ENCODE assay signal across 8 cellular contexts in the genomic region with DNA sequence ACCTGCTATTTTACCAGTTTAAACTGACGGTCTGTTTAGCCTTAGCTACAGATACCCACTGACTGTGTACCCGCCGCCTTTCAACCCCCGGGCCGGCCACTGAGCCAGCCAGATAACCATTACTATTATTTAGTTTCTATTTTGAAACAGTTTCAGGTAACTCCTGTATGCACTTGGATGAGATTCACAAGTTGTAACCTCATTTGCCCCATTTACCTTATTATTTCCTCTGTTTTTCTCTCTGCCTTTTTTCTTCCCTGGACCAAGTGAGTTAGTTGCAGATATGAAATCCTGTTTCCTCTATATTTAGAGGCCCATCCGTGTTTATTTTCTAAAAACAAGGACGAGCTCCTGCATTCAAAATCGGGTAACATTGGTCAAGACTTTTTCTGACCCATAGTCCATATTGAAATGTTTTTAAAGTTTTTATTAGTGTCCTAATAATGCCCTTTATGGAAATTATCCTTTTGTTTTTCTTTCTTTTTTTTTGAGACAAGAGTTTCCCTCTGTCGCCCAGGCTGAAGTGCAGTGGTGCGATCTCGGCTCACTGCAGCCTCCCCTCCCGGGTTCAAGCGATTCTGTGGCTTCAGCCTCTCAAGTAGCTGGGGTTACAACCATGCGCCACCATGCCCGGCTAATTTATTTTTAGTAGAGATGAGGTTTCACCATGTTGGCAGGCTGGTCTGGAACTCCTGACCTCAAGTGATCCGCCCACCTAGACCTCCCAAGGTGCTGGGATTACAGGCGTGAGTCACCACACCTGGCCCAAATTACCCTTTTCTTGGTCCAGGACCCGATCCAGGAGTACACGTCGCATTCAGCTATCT. TPM values are rescaled to one million over a fixed set of nuclear protein-coding genes. Genes with fewer than 3 reads are reported as not detected.
DNase-seq lines count a peak whose midpoint lies in the region; ATAC-seq and TF ChIP-seq lines count a peak whose summit lies in the region.

No MANE protein-coding gene starts in this region.

- intact Hi-C loops in CD4-positive, alpha-beta memory T cell (cut with micrococcal nuclease): loop anchor here (1.0 to 10.0 kb wide), 8 partner anchors 10 to 264 kb away; a partner anchor contains a TSS
- intact Hi-C loops in natural killer cell (cut with micrococcal nuclease): loop anchor here (1.0 to 2.0 kb wide), 6 partner anchors 10 to 53 kb away; a partner anchor contains a TSS

- peaks cover 11 to 30% of the 10 kb centered on the region in 2 donors for H3K36me3 Mint-ChIP-seq in CD4-positive, alpha-beta memory T cell
- H3K36me3 Mint-ChIP-seq in chondrocyte (ENCODE audit: low read depth): peaks cover 7% of the 10 kb centered on the region
- no peaks in the 10 kb centered on the region for H3K36me3 Mint-ChIP-seq in natural killer cell

- H3K4me1 ChIP-seq in CD4-positive, alpha-beta memory T cell (ENCODE audit: insufficient read depth, low read length): peaks cover 44% of the 10 kb centered on the region

- ATAC-seq in HG03469 (IDR thresholded peaks at IDR 0.05; ENCODE audit: unreplicated experiment) (peak; percentile 1), natural killer cell (no peak), HG03097 (IDR thresholded peaks at IDR 0.05; ENCODE audit: low FRiP score, unreplicated experiment) (no peak)

- H3K27me3 ChIP-seq in CD4-positive, alpha-beta memory T cell (ENCODE audit: insufficient read depth, low read length): no peaks in the 10 kb centered on the region

- peak overlapping the region; percentile 83 to 94 (median 91) for H3K4me3 Mint-ChIP-seq in CD4-positive, alpha-beta memory T cell
- H3K4me3 Mint-ChIP-seq in chondrocyte (ENCODE audit: unreplicated experiment) (peak overlapping the region; percentile 79), natural killer cell (peak overlapping the region; percentile 89)

- no peaks in the 10 kb centered on the region for H3K9me3 Mint-ChIP-seq in CD4-positive, alpha-beta memory T cell
- H3K9me3 Mint-ChIP-seq in chondrocyte (ENCODE audit: low read depth): no peaks in the 10 kb centered on the region
- no peaks in the 10 kb centered on the region for H3K9me3 Mint-ChIP-seq in natural killer cell

- CTCF ChIA-PET in CD4-positive, alpha-beta memory T cell (lab: Charles Lee; ENCODE audit: partially characterized antibody): interaction anchor here (0.7 to 3.4 kb wide), 16 partner anchors 9 to 270 kb away, joined by 3 to 33 read pairs (median 6); a partner anchor contains a TSS

- no peaks in the 10 kb centered on the region for H3K27me3 Mint-ChIP-seq in CD4-positive, alpha-beta memory T cell
- H3K27me3 Mint-ChIP-seq in chondrocyte (ENCODE audit: low read depth) (no peaks in the 10 kb centered on the region), natural killer cell (ENCODE audit: low read depth in 2 of 2) (no peaks in the 10 kb centered on the region)

- H3K4me1 Mint-ChIP-seq in CD4-positive, alpha-beta memory T cell: peaks cover 24 to 58% (median 42%) of the 10 kb centered on the region in 4 donors
- peaks cover 32% of the 10 kb centered on the region for H3K4me1 Mint-ChIP-seq in chondrocyte (ENCODE audit: low read depth)
- H3K4me1 Mint-ChIP-seq in natural killer cell: peaks cover 35 to 53% of the 10 kb centered on the region in 2 donors

- H3K4me3 ChIP-seq in CD4-positive, alpha-beta memory T cell (ENCODE audit: low read length in 2 of 2): peak overlapping the region; percentile 78 to 88

- POLR2A ChIA-PET in CD4-positive, alpha-beta memory T cell (lab: Charles Lee; ENCODE audit: partially characterized antibody): interaction anchor here (0.5 to 6.1 kb wide), 17 partner anchors 9 to 264 kb away, joined by 3 to 180 read pairs (median 6); a partner anchor contains a TSS

- no peak for DNase-seq in CD4-positive, alpha-beta memory T cell
- no peak for DNase-seq in chondrocyte (ENCODE audit: low spot score)
- no peak for DNase-seq in natural killer cell
- no peak for DNase-seq in HCEC 1CT
- DNase-seq in COLO668 (lab: John Stamatoyannopoulos, UW; ENCODE audit: unreplicated experiment): no peak
- DNase-seq in NK-92 (lab: John Stamatoyannopoulos, UW; ENCODE audit: unreplicated experiment): no peak

- H3K36me3 ChIP-seq in CD4-positive, alpha-beta memory T cell (ENCODE audit: insufficient read depth, low read length): peaks cover 19% of the 10 kb centered on the region

- H3K27ac ChIP-seq in CD4-positive, alpha-beta memory T cell (ENCODE audit: low read depth, low read length): peak overlapping the region; percentile 99

- TF ChIP-seq CTCF in chondrocyte (IDR thresholded peaks at IDR 0.05): no peak
- no peak for TF ChIP-seq CTCF in natural killer cell (IDR thresholded peaks at IDR 0.05)

- H3K27ac Mint-ChIP-seq in CD4-positive, alpha-beta memory T cell: peak overlapping the region; percentile 96 to 99 (median 99)
- H3K27ac Mint-ChIP-seq in chondrocyte (ENCODE audit: unreplicated experiment): peak overlapping the region; percentile 99
- peak overlapping the region; percentile 97 for H3K27ac Mint-ChIP-seq in natural killer cell

- H3K9me3 ChIP-seq in CD4-positive, alpha-beta memory T cell (ENCODE audit: control insufficient read depth in 1 of 2, low read length in 2 of 2): no peaks in the 10 kb centered on the region

RNA-seq across cellular contexts. Expression of a gene that starts 0.8 kb away (rescaled TPM):
- total RNA-seq in CD4-positive, alpha-beta memory T cell: 10 to 100 TPM; 10.4 to 11.1 TPM
- polyA plus RNA-seq in CD4-positive, alpha-beta memory T cell: 10 to 100 TPM; 14.5 to 16.8 TPM
- total RNA-seq in chondrocyte (17.9 to 24.5 TPM (median 20.1 TPM) in 3 replicates), natural killer cell (10 to 100 TPM in 2 of 3 donors, 1 to 10 TPM in 1; 7.9 to 12.3 (median 12.1) TPM)

RNA-seq across cellular contexts. Expression of a gene that starts 25.0 kb away (rescaled TPM):
- total RNA-seq in CD4-positive, alpha-beta memory T cell: 100 to 1,000 TPM; 410 to 420 TPM
- 10 to 100 TPM; 25.9 to 55.9 TPM for polyA plus RNA-seq in CD4-positive, alpha-beta memory T cell
- 48.7 to 60.1 TPM (median 57.8 TPM) in 3 replicates for total RNA-seq in chondrocyte
- 100 to 1,000 TPM; 123 to 147 (median 143) TPM for total RNA-seq in natural killer cell

RNA-seq across cellular contexts. Expression of a gene that starts 25.5 kb away (rescaled TPM):
- 10 to 100 TPM; 45.2 to 49.3 TPM for total RNA-seq in CD4-positive, alpha-beta memory T cell
- 1 to 10 TPM; 1.2 to 8.5 TPM for polyA plus RNA-seq in CD4-positive, alpha-beta memory T cell
- 37.9 to 41.6 TPM (median 38.8 TPM) in 3 replicates for total RNA-seq in chondrocyte
- 10 to 100 TPM; 23.1 to 30.8 (median 26.4) TPM for total RNA-seq in natural killer cell

RNA-seq across cellular contexts. Expression of a gene that starts 34.6 kb away (rescaled TPM):
- total RNA-seq in CD4-positive, alpha-beta memory T cell: 10 to 100 TPM; 52.2 to 56.7 TPM
- polyA plus RNA-seq in CD4-positive, alpha-beta memory T cell: 1 to 10 TPM in 1 of 2 donors, under 1 TPM in 1; 0.56 to 1.9 TPM
- total RNA-seq in chondrocyte: 91.1 to 94.9 TPM (median 92.1 TPM) in 3 replicates
- 10 to 100 TPM; 46.7 to 62.6 (median 55.4) TPM for total RNA-seq in natural killer cell

RNA-seq across cellular contexts. Expression of a gene that starts 39.9 kb away (rescaled TPM):
- not detected for total RNA-seq in CD4-positive, alpha-beta memory T cell
- under 1 TPM in 1 of 2 donors, not detected in 1; 0.15 TPM for polyA plus RNA-seq in CD4-positive, alpha-beta memory T cell
- total RNA-seq in chondrocyte: 0.12 to 0.60 TPM in 2 of 3 replicates, not detected in the other
- under 1 TPM in 1 of 3 donors, not detected in 2; 0.23 TPM for total RNA-seq in natural killer cell
